Comparison of ENCODE assay signal across 28 cellular contexts in genomic region chr12:131674373-131674772, GRCh38.
"Had no signal": no experiment of that assay in that cellular context is flagged by ENCODE, and none has a peak within 500 bp of the region (broad histone marks: within the 10 kb centered on the region; RNA-seq: fewer than 3 reads in every experiment).

No MANE protein-coding gene starts in this region.

- H3K27me3 ChIP-seq: adrenal gland, body of pancreas, colonic mucosa, dorsolateral prefrontal cortex, vagina had no signal

- H3K27ac Mint-ChIP-seq: activated CD8-positive, alpha-beta T cell treated with anti-CD3 and anti-CD28 coated beads for 36 hours; activated naive CD8-positive, alpha-beta T cell treated with anti-CD3 and anti-CD28 coated beads for 36 hours; activated T-helper 2 cell treated with anti-CD3 and anti-CD28 coated beads, Interferon-gamma antibody, Interleukin-2, Interleukin-4, amounts not matched to agents 10 μg/mL and 5 μg/mL and 100 μg/mL, durations not matched to agents 14 hours and 24 hours and 36 hours; effector memory CD8-positive, alpha-beta T cell; memory B cell; natural killer cell treated with Interleukin-12 subunit alpha and Interleukin-12 subunit beta and Interleukin-15 and Interleukin-18, amount 100 ng/mL, for 72 hours; stimulated activated effector memory CD8-positive, alpha-beta T cell treated with anti-CD3 and anti-CD28 coated beads, Interleukin-12 subunit alpha, Interleukin-12 subunit beta, amount 100 ng/mL, for 72 hours; stimulated activated naive CD8-positive, alpha-beta T cell treated with anti-CD3 and anti-CD28 coated beads, Interleukin-15, Interleukin-2, amounts not matched to agents 100 ng/mL and 50 ng/mL, for 24 hours; T-helper 1 cell treated with Interleukin-12 subunit alpha and Interleukin-12 subunit beta and Interleukin-4 antibody, amounts not matched to agents 30 μg/mL and 1 μg/mL, for 36 hours had no signal

- H3K27me3 Mint-ChIP-seq: activated CD8-positive, alpha-beta T cell treated with anti-CD3 and anti-CD28 coated beads for 36 hours had no signal

- H3K36me3 Mint-ChIP-seq: activated naive CD8-positive, alpha-beta T cell treated with anti-CD3 and anti-CD28 coated beads for 36 hours; natural killer cell treated with Interleukin-12 subunit alpha and Interleukin-12 subunit beta and Interleukin-15 and Interleukin-18, amount 100 ng/mL, for 72 hours; stimulated activated effector memory CD8-positive, alpha-beta T cell treated with anti-CD3 and anti-CD28 coated beads, Interleukin-12 subunit alpha, Interleukin-12 subunit beta, amount 100 ng/mL, for 72 hours had no signal

- H3K36me3 ChIP-seq: adrenal gland, colonic mucosa, gastroesophageal sphincter, pancreas, prostate gland, thoracic aorta, vagina had no signal

- H3K4me1 Mint-ChIP-seq: activated naive CD8-positive, alpha-beta T cell treated with anti-CD3 and anti-CD28 coated beads for 36 hours; memory B cell; stimulated activated effector memory CD8-positive, alpha-beta T cell treated with anti-CD3 and anti-CD28 coated beads, Interleukin-12 subunit alpha, Interleukin-12 subunit beta, amount 100 ng/mL, for 72 hours had no signal

- H3K9me3 ChIP-seq: adrenal gland, body of pancreas, colonic mucosa, pancreas, prostate gland, thoracic aorta, vagina had no signal

- H3K27ac ChIP-seq: adrenal gland, body of pancreas, colonic mucosa, dorsolateral prefrontal cortex, gastroesophageal sphincter, pancreas, prostate gland, skin epidermis, thoracic aorta, vagina had no signal

- H3K4me3 ChIP-seq: adrenal gland, body of pancreas, colonic mucosa, dorsolateral prefrontal cortex, gastroesophageal sphincter, pancreas, prostate gland, skin epidermis, thoracic aorta, vagina had no signal

- H3K9me3 Mint-ChIP-seq: activated naive CD8-positive, alpha-beta T cell treated with anti-CD3 and anti-CD28 coated beads for 36 hours; activated T-helper 2 cell treated with anti-CD3 and anti-CD28 coated beads, Interferon-gamma antibody, Interleukin-2, Interleukin-4, amounts not matched to agents 10 μg/mL and 5 μg/mL and 100 μg/mL, durations not matched to agents 14 hours and 24 hours and 36 hours; natural killer cell treated with Interleukin-12 subunit alpha and Interleukin-12 subunit beta and Interleukin-15 and Interleukin-18, amount 100 ng/mL, for 72 hours; stimulated activated effector memory CD8-positive, alpha-beta T cell treated with anti-CD3 and anti-CD28 coated beads, Interleukin-12 subunit alpha, Interleukin-12 subunit beta, amount 100 ng/mL, for 72 hours had no signal

- DNase-seq: activated CD4-positive, alpha-beta T cell treated with anti-CD3 and anti-CD28 coated beads, Interleukin-2, amount 50 U/mL, for 1 hour; activated CD8-positive, alpha-beta T cell treated with anti-CD3 and anti-CD28 coated beads for 36 hours; activated naive CD4-positive, alpha-beta T cell treated with Interleukin-2 at 50 U/mL for 16 hours; activated naive CD8-positive, alpha-beta T cell treated with anti-CD3 and anti-CD28 coated beads for 36 hours; activated T-cell treated with anti-CD3 and anti-CD28 coated beads, Interleukin-2, amount 50 U/mL, for 48 hours; body of pancreas; cerebellar nuclear complex; colonic mucosa; dorsolateral prefrontal cortex; effector memory CD8-positive, alpha-beta T cell; hippocampal formation; pancreas; retina; stimulated activated CD4-positive, alpha-beta T cell treated with anti-CD3 and anti-CD28 coated beads, Interleukin-12 subunit alpha, Interleukin-12 subunit beta, amount 100 ng/mL, for 4 hours; stimulated activated CD4-positive, alpha-beta T cell treated with anti-CD3 and anti-CD28 coated beads, Interleukin-4, amount 100 ng/mL, for 24 hours; T-helper 9 cell had no signal

- H3K4me3 Mint-ChIP-seq: activated CD8-positive, alpha-beta T cell treated with anti-CD3 and anti-CD28 coated beads for 36 hours; activated naive CD8-positive, alpha-beta T cell treated with anti-CD3 and anti-CD28 coated beads for 36 hours; effector memory CD8-positive, alpha-beta T cell; memory B cell; natural killer cell treated with Interleukin-12 subunit alpha and Interleukin-12 subunit beta and Interleukin-15 and Interleukin-18, amount 100 ng/mL, for 72 hours; stimulated activated effector memory CD8-positive, alpha-beta T cell treated with anti-CD3 and anti-CD28 coated beads, Interleukin-12 subunit alpha, Interleukin-12 subunit beta, amount 100 ng/mL, for 72 hours; stimulated activated naive CD8-positive, alpha-beta T cell treated with anti-CD3 and anti-CD28 coated beads, Interleukin-15, Interleukin-2, amounts not matched to agents 100 ng/mL and 50 ng/mL, for 24 hours; T-helper 1 cell treated with Interleukin-12 subunit alpha and Interleukin-12 subunit beta and Interleukin-4 antibody, amounts not matched to agents 30 μg/mL and 1 μg/mL, for 36 hours had no signal

- H3K4me1 ChIP-seq: adrenal gland, body of pancreas, colonic mucosa, gastroesophageal sphincter, pancreas, prostate gland, vagina had no signal

- ATAC-seq: activated CD8-positive, alpha-beta T cell treated with anti-CD3 and anti-CD28 coated beads for 36 hours; body of pancreas; effector memory CD8-positive, alpha-beta T cell; gastroesophageal sphincter; natural killer cell treated with Interleukin-12 subunit alpha and Interleukin-12 subunit beta and Interleukin-15 and Interleukin-18, amount 100 ng/mL, for 72 hours; stimulated activated effector memory CD8-positive, alpha-beta T cell treated with anti-CD3 and anti-CD28 coated beads, Interleukin-12 subunit alpha, Interleukin-12 subunit beta, amount 100 ng/mL, for 72 hours had no signal
